Comparison of ENCODE assay signal across 14 cellular contexts in genomic region chr1:34213976-34214375, GRCh38. TPM values are rescaled to one million over a fixed set of nuclear protein-coding genes. Genes with fewer than 3 reads are reported as not detected.
A peak's percentile ranks its signal among the peaks of the same experiment; 100 is the strongest.
DNase-seq lines count a peak whose midpoint lies in the region; ATAC-seq, FAIRE-seq and TF ChIP-seq lines count a peak whose summit lies in the region.
"Had no signal": no experiment of that assay in that cellular context is flagged by ENCODE, and none has a peak within 500 bp of the region (broad histone marks: within the 10 kb centered on the region; RNA-seq: fewer than 3 reads in every experiment).

No MANE protein-coding gene starts in this region.

- H2BK15ac ChIP-seq in H1 (ENCODE audit: low read length): no peak overlapping the region

- H2BK5ac ChIP-seq in H1 (ENCODE audit: low read depth, low read length): no peak overlapping the region

- no peak for FAIRE-seq in H1 (lab: Jason Lieb, UNC)
- FAIRE-seq: H54 had no signal

- POLR2A ChIA-PET in H1 (lab: Charles Lee; ENCODE audit: partially characterized antibody): no interaction called here

- no peaks in the 10 kb centered on the region; a peak in 1 of 7 replicates for H3K27me3 ChIP-seq in H1 (replicated peaks in 1 of 4; ENCODE audit: control insufficient read depth in 3 of 4, extremely low read depth in 1 of 4, insufficient read depth in 3 of 4, low read length in 3 of 4)
- H3K27me3 ChIP-seq: BLaER1 had no signal

- no peak overlapping the region for H3K4me2 ChIP-seq in H1 (ENCODE audit: insufficient read depth in 1 of 2, low read depth in 2 of 2, low read length in 2 of 2)
- H3K4me2 ChIP-seq: BLaER1 had no signal

- no peak for ATAC-seq in GM18867 (IDR thresholded peaks at IDR 0.05; ENCODE audit: unreplicated experiment)
- ATAC-seq in GM19035 (IDR thresholded peaks at IDR 0.05; ENCODE audit: unreplicated experiment): no peak

- DNase-seq in NCI-H748 (lab: John Stamatoyannopoulos, UW; ENCODE audit: unreplicated experiment): peak; percentile 15
- DNase-seq in NCI-H748 treated with DMSO at 0.1 percent for 48 hours (lab: John Stamatoyannopoulos, UW): no peak
- peak; percentile 80 for DNase-seq in NCI-H345 treated with DMSO at 0.1 percent for 48 hours (lab: John Stamatoyannopoulos, UW; ENCODE audit: unreplicated experiment)
- DNase-seq in H1 (ENCODE audit: low read depth in 1 of 2, low spot score in 2 of 2): no peak
- no peak for DNase-seq in NCI-H187 (lab: John Stamatoyannopoulos, UW)
- DNase-seq: 8988T; AML-193; CD8-positive, alpha-beta memory T cell; DMS53 had no signal

- no peaks in the 10 kb centered on the region for H3K79me2 ChIP-seq in H1 (ENCODE audit: control insufficient read depth in 1 of 2, insufficient read depth in 2 of 2, low read length in 2 of 2)

- WGBS in H1 (ENCODE audit: extremely low coverage in 1 of 2, insufficient coverage in 1 of 2, insufficient read length in 1 of 2, insufficient replicate concordance in 2 of 2, low coverage in 1 of 2, low lambda C conversion rate in 2 of 2, missing lambda C conversion rate in 1 of 2), 2 experiments: 84% methylated on average over 3 of the region's 3 CpGs; no CpG with 5 or more reads in 1 of the 2 experiments

- no peak overlapping the region for H2AK5ac ChIP-seq in H1 (ENCODE audit: low read depth, low read length)

- peak overlapping the region; percentile 19 for H3K4ac ChIP-seq in H1 (replicated peaks; ENCODE audit: insufficient read length, low read depth, low read length)

- no peak overlapping the region for H3K4me3 ChIP-seq in H1 (ENCODE audit: extremely low read depth in 1 of 4, insufficient read depth in 2 of 4, low read depth in 3 of 4, low read length in 4 of 4)
- H3K4me3 ChIP-seq: BLaER1 had no signal

- no peak for TF ChIP-seq CTCF in H1 (IDR thresholded peaks at IDR 0.05; ENCODE audit: control extremely low read depth in 1 of 3, insufficient read depth in 1 of 3, low read depth in 1 of 3, low read length in 3 of 3)

- no peak overlapping the region for H2BK20ac ChIP-seq in H1 (ENCODE audit: low read length)

- H4K91ac ChIP-seq in H1 (replicated peaks; ENCODE audit: insufficient read length, low read length): no peak overlapping the region

- H2BK12ac ChIP-seq in H1 (ENCODE audit: low read depth, low read length): no peak overlapping the region

- H4K20me1 ChIP-seq in H1 (replicated peaks in 1 of 2; ENCODE audit: control insufficient read depth in 1 of 2, insufficient read depth in 2 of 2, low read length in 2 of 2): no peaks in the 10 kb centered on the region
- H4K20me1 ChIP-seq: BLaER1 had no signal

- H3K79me1 ChIP-seq in H1 (ENCODE audit: low read depth, low read length): no peaks in the 10 kb centered on the region

- H3K56ac ChIP-seq in H1 (replicated peaks; ENCODE audit: insufficient read length, low read depth, low read length): no peak overlapping the region

- no peak overlapping the region for H4K5ac ChIP-seq in H1 (ENCODE audit: insufficient read length, low read depth, low read length)

- no peak overlapping the region for H4K8ac ChIP-seq in H1 (ENCODE audit: extremely low read depth, insufficient read depth, low read length)

- TF ChIP-seq RAD21 in H1 (IDR thresholded peaks at IDR 0.05 in 1 of 2, conservative IDR thresholded peaks at IDR 0.05 in 1 of 2; ENCODE audit: low read depth in 2 of 2, low read length in 2 of 2): no peak

- H2AFZ ChIP-seq in H1 (ENCODE audit: low read length): no peak overlapping the region

- H2BK120ac ChIP-seq in H1 (replicated peaks; ENCODE audit: low read depth, low read length): no peak overlapping the region

- H3K14ac ChIP-seq in H1 (ENCODE audit: insufficient read length): no peak overlapping the region

- TF ChIP-seq EP300 in H1 (IDR thresholded peaks at IDR 0.05; ENCODE audit: borderline replicate concordance in 1 of 2, low read depth in 2 of 2, low read length in 2 of 2): no peak

- no peak overlapping the region for H3K9ac ChIP-seq in H1 (replicated peaks in 1 of 4; ENCODE audit: extremely low read depth in 1 of 4, low read depth in 3 of 4, low read length in 3 of 4)
- H3K9ac ChIP-seq: BLaER1 had no signal

- H3K23ac ChIP-seq in H1 (ENCODE audit: insufficient read length): no peak overlapping the region

- no peaks in the 10 kb centered on the region for H3K4me1 ChIP-seq in H1 (replicated peaks in 1 of 4; ENCODE audit: control insufficient read depth in 3 of 4, insufficient read depth in 4 of 4, low read length in 3 of 4)
- H3K4me1 ChIP-seq: BLaER1 had no signal

- H3K23me2 ChIP-seq in H1 (ENCODE audit: low read depth, low read length): no peaks in the 10 kb centered on the region; the same call in 1 of the 2 replicates

- H3K36me3 ChIP-seq in H1 (ENCODE audit: control insufficient read depth in 2 of 4, insufficient read depth in 4 of 4, low read length in 3 of 4): no peaks in the 10 kb centered on the region
- H3K36me3 ChIP-seq: BLaER1 had no signal

- CTCF ChIA-PET in H1 (lab: Charles Lee; ENCODE audit: partially characterized antibody): interaction anchor here (0.6 to 1.7 kb wide), 3 partner anchors 12 to 1676 kb away, joined by 3 read pairs; no protein-coding TSS in a partner anchor

- TF ChIP-seq POLR2A in H1 (IDR thresholded peaks at IDR 0.05; ENCODE audit: control extremely low read depth in 1 of 2, low read depth in 2 of 2, low read length in 2 of 2): no peak

- H3K18ac ChIP-seq in H1 (ENCODE audit: extremely low read depth, low read length): no peak overlapping the region

- H3K9me3 ChIP-seq in H1 (ENCODE audit: insufficient read depth in 2 of 2, low read depth in 1 of 2, low read length in 1 of 2): no peaks in the 10 kb centered on the region
- H3K9me3 ChIP-seq: BLaER1 had no signal

- no peak overlapping the region for H3K27ac ChIP-seq in H1 (ENCODE audit: low read depth, low read length)
- H3K27ac ChIP-seq: BLaER1, HL-60 had no signal

TF ChIP-seq in H1, 55 proteins besides CTCF, POLR2A, EP300 and RAD21 (continues in another document):
- TF ChIP-seq, protein P1, sequence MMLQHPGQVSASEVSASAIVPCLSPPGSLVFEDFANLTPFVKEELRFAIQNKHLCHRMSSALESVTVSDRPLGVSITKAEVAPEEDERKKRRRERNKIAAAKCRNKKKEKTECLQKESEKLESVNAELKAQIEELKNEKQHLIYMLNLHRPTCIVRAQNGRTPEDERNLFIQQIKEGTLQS (IDR thresholded peaks at IDR 0.05; ENCODE audit: insufficient read depth, low read depth, low read length): no peak
- no peak for TF ChIP-seq NANOG (IDR thresholded peaks at IDR 0.05; ENCODE audit: insufficient read depth, low read depth, low read length, poor library complexity, severe bottlenecking)
- TF ChIP-seq RXRA (IDR thresholded peaks at IDR 0.05; ENCODE audit: insufficient read depth, low read depth, low read length): no peak
- no peak for TF ChIP-seq HDAC2 (IDR thresholded peaks at IDR 0.05; ENCODE audit: borderline replicate concordance in 1 of 2, low read depth in 2 of 2, low read length in 2 of 2)
- TF ChIP-seq JUND (IDR thresholded peaks at IDR 0.05; ENCODE audit: low read length): no peak
- no peak for TF ChIP-seq SP1 (IDR thresholded peaks at IDR 0.05; ENCODE audit: low read depth, low read length)
- TF ChIP-seq ATF2 (IDR thresholded peaks at IDR 0.05; ENCODE audit: low read length): no peak
- TF ChIP-seq POU5F1 (IDR thresholded peaks at IDR 0.05; ENCODE audit: low read depth, low read length): no peak
- TF ChIP-seq SUZ12 (IDR thresholded peaks at IDR 0.05; ENCODE audit: low read length): no peak
- TF ChIP-seq, protein P2, sequence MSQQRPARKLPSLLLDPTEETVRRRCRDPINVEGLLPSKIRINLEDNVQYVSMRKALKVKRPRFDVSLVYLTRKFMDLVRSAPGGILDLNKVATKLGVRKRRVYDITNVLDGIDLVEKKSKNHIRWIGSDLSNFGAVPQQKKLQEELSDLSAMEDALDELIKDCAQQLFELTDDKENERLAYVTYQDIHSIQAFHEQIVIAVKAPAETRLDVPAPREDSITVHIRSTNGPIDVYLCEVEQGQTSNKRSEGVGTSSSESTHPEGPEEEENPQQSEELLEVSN (IDR thresholded peaks at IDR 0.05): no peak
- no peak for TF ChIP-seq TBP (IDR thresholded peaks at IDR 0.05; ENCODE audit: low read depth, low read length)
- TF ChIP-seq KDM1A (IDR thresholded peaks at IDR 0.05; ENCODE audit: borderline replicate concordance, low read length): no peak
- no peak for TF ChIP-seq EZH2 (IDR thresholded peaks at IDR 0.05; ENCODE audit: low read depth, low read length, severe bottlenecking)

RNA-seq across cellular contexts. Expression of gene C1orf94, which starts 37.3 kb away (rescaled TPM):
- total RNA-seq in H1 (2021; fragmentation: NEBNext Ultra II Directional; extraction: Animal tissue kit (Norgen Biotek cat#: 25700)): 4.8 and 5.8 TPM in 2 replicates
- 12.5 and 14.3 TPM in 2 replicates for polyA plus RNA-seq in H1 (2011; rRNA removed)
- polyA plus RNA-seq in H1 (2011; cell fraction: cytosol; rRNA removed): 10.9 TPM
- 12.7 TPM for polyA plus RNA-seq in H1 (2011; cell fraction: nucleus; rRNA removed)
- polyA plus RNA-seq in H1 (2012, experiment 1 of 2): 4.6 to 9.1 TPM (median 6.9 TPM) in 4 replicates
- 4.6 TPM for polyA plus RNA-seq in H1 (2012, experiment 2 of 2)
- polyA plus RNA-seq in H1 (2013, experiment 1 of 2): 7.0 TPM
- 7.3 TPM for polyA plus RNA-seq in H1 (2013, experiment 2 of 2)
- polyA minus RNA-seq in H1 (2011; rRNA and poly(A)+ RNA removed): 10.8 and 11.0 TPM in 2 replicates
- polyA minus RNA-seq in H1 (2011; cell fraction: cytosol; rRNA and poly(A)+ RNA removed): 4.3 TPM
- 10.1 TPM for polyA minus RNA-seq in H1 (2011; cell fraction: nucleus; rRNA and poly(A)+ RNA removed)
- total RNA-seq: CD8-positive, alpha-beta memory T cell had no signal
- polyA plus RNA-seq: CD8-positive, alpha-beta memory T cell had no signal

RNA-seq across cellular contexts. Expression of gene CSMD2, which starts 48.9 kb away (rescaled TPM):
- total RNA-seq in H1 (2021; fragmentation: NEBNext Ultra II Directional; extraction: Animal tissue kit (Norgen Biotek cat#: 25700)): 14.6 and 14.7 TPM in 2 replicates
- 7.0 and 12.1 TPM in 2 replicates for polyA plus RNA-seq in H1 (2011; rRNA removed)
- 7.4 TPM for polyA plus RNA-seq in H1 (2011; cell fraction: cytosol; rRNA removed)
- 40.0 TPM for polyA plus RNA-seq in H1 (2011; cell fraction: nucleus; rRNA removed)
- polyA plus RNA-seq in H1 (2012, experiment 1 of 2): 7.8 to 11.3 TPM (median 9.1 TPM) in 4 replicates
- polyA plus RNA-seq in H1 (2012, experiment 2 of 2): 3.4 TPM
- 8.0 TPM for polyA plus RNA-seq in H1 (2013, experiment 1 of 2)
- polyA plus RNA-seq in H1 (2013, experiment 2 of 2): 7.1 TPM
- 21.6 and 24.8 TPM in 2 replicates for polyA minus RNA-seq in H1 (2011; rRNA and poly(A)+ RNA removed)
- 10.7 TPM for polyA minus RNA-seq in H1 (2011; cell fraction: cytosol; rRNA and poly(A)+ RNA removed)
- polyA minus RNA-seq in H1 (2011; cell fraction: nucleus; rRNA and poly(A)+ RNA removed): 42.7 TPM
- total RNA-seq: CD8-positive, alpha-beta memory T cell had no signal
- polyA plus RNA-seq: CD8-positive, alpha-beta memory T cell had no signal

Comparison
In these comparisons a context has a peak if more than half of its experiments do, and no peak if none do; other contexts are left out.
1. DNase-seq: peak in NCI-H748 (single experiment) and NCI-H345 treated with DMSO at 0.1 percent for 48 hours (single experiment); none in NCI-H748 treated with DMSO at 0.1 percent for 48 hours (single experiment), H1 (0 of 2) and NCI-H187 (0 of 2).